In the genomic region with DNA sequence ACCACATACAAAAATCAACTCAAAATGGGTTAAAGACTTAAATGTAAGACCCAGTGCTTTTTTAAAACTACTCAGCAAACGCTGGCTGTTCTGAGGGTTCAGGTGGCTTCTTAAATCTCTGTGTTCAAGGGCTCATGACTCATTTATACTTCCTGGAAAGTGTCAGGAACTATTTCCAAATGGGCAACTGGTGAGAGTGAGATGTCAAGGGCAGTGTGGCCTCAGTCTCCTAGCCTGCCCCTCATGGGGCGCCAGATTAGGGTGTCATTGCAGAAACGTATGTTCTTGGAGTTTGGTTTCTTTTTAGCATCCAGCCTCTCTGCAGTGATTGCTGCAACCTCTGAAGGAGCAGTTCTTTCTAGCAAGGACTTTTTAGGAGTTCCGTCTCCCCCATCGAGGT, we compare ENCODE assay signal across 16 cellular contexts.
DNase-seq lines count a peak whose midpoint lies in the region; ATAC-seq and TF ChIP-seq lines count a peak whose summit lies in the region.
"Had no signal": no experiment of that assay in that cellular context is flagged by ENCODE, and none has a peak within 500 bp of the region (broad histone marks: within the 10 kb centered on the region; RNA-seq: fewer than 3 reads in every experiment).

No MANE protein-coding gene starts in this region.

- ATAC-seq in Right ventricle myocardium inferior (peak; percentile 19), HG03521 (IDR thresholded peaks at IDR 0.05; ENCODE audit: unreplicated experiment) (no peak)
- ATAC-seq: CD8-positive, alpha-beta T cell had no signal

- no peak overlapping the region for H3K27ac Mint-ChIP-seq in mesothelial cell of epicardium
- H3K27ac Mint-ChIP-seq: CD8-positive, alpha-beta T cell had no signal

- H3K36me3 Mint-ChIP-seq in mesothelial cell of epicardium, result peaks cover 2% of the 10 kb centered on the region
- H3K36me3 Mint-ChIP-seq: CD8-positive, alpha-beta T cell had no signal

- H3K4me1 Mint-ChIP-seq in mesothelial cell of epicardium, result peaks cover 11% of the 10 kb centered on the region

- H3K27me3 Mint-ChIP-seq in mesothelial cell of epicardium (ENCODE audit: low read depth), result no peaks in the 10 kb centered on the region

- TF ChIP-seq CTCF in right atrium auricular region (IDR thresholded peaks at IDR 0.05) (no peak), adrenal gland (IDR thresholded peaks at IDR 0.05) (no peak), uterus (IDR thresholded peaks at IDR 0.05) (no peak), mesothelial cell of epicardium (IDR thresholded peaks at IDR 0.05; ENCODE audit: unreplicated experiment) (no peak)

- intact Hi-C loops in Right ventricle myocardium inferior (cut with DNase I), result loop anchor here (10.0 kb wide), 1 partner anchor 533 kb away; no protein-coding TSS in a partner anchor
- intact Hi-C loops in adrenal gland (cut with DNase I), result loop anchor here in 1 of 2 donors (10.0 kb wide), 1 partner anchor 833 kb away; no protein-coding TSS in a partner anchor
- intact Hi-C loops in uterus (cut with DNase I; ENCODE audit: low total_unique reads), result loop anchor here (10.0 kb wide), 1 partner anchor 833 kb away; no protein-coding TSS in a partner anchor

- H3K9me3 ChIP-seq in right atrium auricular region (no peaks in the 10 kb centered on the region), adrenal gland (replicated peaks in 1 of 3) (no peaks in the 10 kb centered on the region), uterus (no peaks in the 10 kb centered on the region)
- H3K9me3 ChIP-seq: BLaER1 had no signal

- H3K4me1 ChIP-seq in right atrium auricular region (no peaks in the 10 kb centered on the region), adrenal gland (replicated peaks in 1 of 2) (peaks cover 4 to 19% of the 10 kb centered on the region in 2 donors), uterus (no peaks in the 10 kb centered on the region)
- H3K4me1 ChIP-seq: BLaER1 had no signal

- 37 to 53% (median 48%) methylated on average over 5 of the region's 5 CpGs for WGBS in adrenal gland, 4 donors

- H3K27ac ChIP-seq in right atrium auricular region, result no peak overlapping the region
- H3K27ac ChIP-seq in adrenal gland, result no peak overlapping the region
- H3K27ac ChIP-seq in uterus, result peak overlapping the region; percentile 9 to 38
- H3K27ac ChIP-seq: BLaER1 had no signal

- TF ChIP-seq POLR2A in adrenal gland (IDR thresholded peaks at IDR 0.05), result no peak
- no peak for TF ChIP-seq POLR2A in uterus (IDR thresholded peaks at IDR 0.05)

- DNase-seq in Right ventricle myocardium inferior (ENCODE audit: missing footprints), result no peak
- DNase-seq in right atrium auricular region (ENCODE audit: low spot score), result no peak
- DNase-seq in adrenal gland, result peak; percentile 21 to 70 (median 39)
- DNase-seq in myocyte (ENCODE audit: low read depth), result peak; percentile 23
- DNase-seq in uterus, result no peak
- DNase-seq in mesothelial cell of epicardium (ENCODE audit: low spot score in 2 of 2, unreplicated experiment in 2 of 2), result no peak
- no peak for DNase-seq in SK-N-DZ (ENCODE audit: low spot score)
- DNase-seq: CD8-positive, alpha-beta T cell; DND-41; H7; Karpas-422; NCI-H1417; NCI-H187 treated with DMSO at 0.1 percent for 48 hours; NK-92 treated with Interleukin-12 subunit alpha and Interleukin-12 subunit beta, amount 100 ng/mL, for 24 hours had no signal

- H3K4me3 ChIP-seq in right atrium auricular region (no peak overlapping the region), adrenal gland (no peak overlapping the region), uterus (no peak overlapping the region)
- H3K4me3 ChIP-seq: BLaER1 had no signal

- no peaks in the 10 kb centered on the region for H3K9me3 Mint-ChIP-seq in mesothelial cell of epicardium
- H3K9me3 Mint-ChIP-seq: CD8-positive, alpha-beta T cell had no signal

- no peak overlapping the region for H3K4me3 Mint-ChIP-seq in mesothelial cell of epicardium
- H3K4me3 Mint-ChIP-seq: CD8-positive, alpha-beta T cell had no signal

- H3K27me3 ChIP-seq in right atrium auricular region (no peaks in the 10 kb centered on the region), adrenal gland (no peaks in the 10 kb centered on the region), uterus (no peaks in the 10 kb centered on the region)
- H3K27me3 ChIP-seq: BLaER1 had no signal

- H3K36me3 ChIP-seq in right atrium auricular region (no peaks in the 10 kb centered on the region), adrenal gland (replicated peaks in 1 of 2) (no peaks in the 10 kb centered on the region), uterus (no peaks in the 10 kb centered on the region)
- H3K36me3 ChIP-seq: BLaER1 had no signal

Comparison
In these comparisons a context has a peak if more than half of its experiments do, and no peak if none do; other contexts are left out.
1. DNase-seq: peak in adrenal gland (7 of 7) and myocyte (single experiment); none in Right ventricle myocardium inferior (single experiment), right atrium auricular region (single experiment), uterus (0 of 2), mesothelial cell of epicardium (0 of 2) and SK-N-DZ (single experiment).
2. H3K27ac ChIP-seq: peak in uterus (2 of 2); none in right atrium auricular region (0 of 2) and adrenal gland (0 of 5).